ENCODE assay signal across 8 cellular contexts in genomic region chr16:88468289-88469129, GRCh38. TPM values are rescaled to one million over a fixed set of nuclear protein-coding genes. Genes with fewer than 3 reads are reported as not detected.
DNase-seq lines count a peak whose midpoint lies in the region; ATAC-seq and TF ChIP-seq lines count a peak whose summit lies in the region.

No MANE protein-coding gene starts in this region.

- no peak overlapping the region for H2AFZ ChIP-seq in PC-3 (ENCODE audit: low read length)

- ATAC-seq in left cardiac atrium, result peak; percentile 42 to 48
- ATAC-seq in PC-3, result peak; percentile 37; the same call in 1 of the 2 replicates
- no peak for ATAC-seq in HG03108 (IDR thresholded peaks at IDR 0.05; ENCODE audit: unreplicated experiment)

- H3F3A ChIP-seq in PC-3 (ENCODE audit: low read length, unreplicated experiment), result no peaks in the 10 kb centered on the region

- H3K4me1 ChIP-seq in PC-3 (ENCODE audit: insufficient read depth, low read length) (no peaks in the 10 kb centered on the region), testis (peaks cover 28% of the 10 kb centered on the region)

- H3K9me3 ChIP-seq in PC-3 (ENCODE audit: low read length), result no peaks in the 10 kb centered on the region
- H3K9me3 ChIP-seq in testis, result no peaks in the 10 kb centered on the region

- H3K4me2 ChIP-seq in PC-3 (ENCODE audit: low read length), result no peak overlapping the region

- H3K27ac ChIP-seq in PC-3 (ENCODE audit: low read length) (no peak overlapping the region), testis (no peak overlapping the region)

- H3K79me2 ChIP-seq in PC-3 (ENCODE audit: low read length), result no peaks in the 10 kb centered on the region

- no peak for TF ChIP-seq POLR2A in testis (IDR thresholded peaks at IDR 0.05)

- TF ChIP-seq CTCF in PC-3 (conservative IDR thresholded peaks at IDR 0.05; ENCODE audit: low read depth, low read length) (no peak), fibroblast of mammary gland (conservative IDR thresholded peaks at IDR 0.05; ENCODE audit: control insufficient read depth, insufficient read depth, low read depth, low read length) (no peak), testis (IDR thresholded peaks at IDR 0.05) (no peak), GM10248 (IDR thresholded peaks at IDR 0.05; ENCODE audit: control extremely low read depth, extremely low read depth, low read depth, missing control alignments) (no peak)

- H3K9me2 ChIP-seq in PC-3 (replicated peaks; ENCODE audit: low read length), result no peaks in the 10 kb centered on the region

- intact Hi-C loops in left cardiac atrium (cut with DNase I), result no loop called here
- intact Hi-C loops in cardiac septum (cut with DNase I), result no loop called here
- intact Hi-C loops in PC-3 (cut with micrococcal nuclease), result no loop called here
- intact Hi-C loops in testis (cut with DNase I; ENCODE audit: low total_unique reads), result no loop called here

- no TSS peak for BruUV-seq in PC-3 (replicated peaks; lab: Mats Ljungman, UMichigan)

- WGBS in testis, 2 donors, result 46 to 48% methylated on average over 8 to 18 of the region's 18 CpGs

- DNase-seq in left cardiac atrium (peak; percentile 59), cardiac septum (ENCODE audit: low spot score) (no peak), PC-3 (peak; percentile 36), fibroblast of mammary gland (ENCODE audit: low read depth) (peak; percentile 31), testis (peak; percentile 62), NCI-H187 (lab: John Stamatoyannopoulos, UW) (no peak), GM10248 (ENCODE audit: extremely low spot score) (no peak)

- no peaks in the 10 kb centered on the region for H3K36me3 ChIP-seq in PC-3 (ENCODE audit: low read depth, low read length)
- no peaks in the 10 kb centered on the region for H3K36me3 ChIP-seq in testis (ENCODE audit: low read depth, missing control alignments)

- POLR2A ChIA-PET in PC-3 (lab: Charles Lee; ENCODE audit: unreplicated experiment) (no interaction called here), GM10248 (lab: Yijun Ruan, JAX) (no interaction called here)

- H4K20me1 ChIP-seq in PC-3 (ENCODE audit: low read length), result no peaks in the 10 kb centered on the region

- CTCF ChIA-PET in PC-3 (lab: Charles Lee) (no interaction called here), GM10248 (lab: Yijun Ruan, JAX) (no interaction called here)

- H3K4me3 ChIP-seq in PC-3 (ENCODE audit: low read length) (no peak overlapping the region), fibroblast of mammary gland (ENCODE audit: control insufficient read depth, low read depth, low read length) (no peak overlapping the region), testis (no peak overlapping the region)

- H3K27me3 ChIP-seq in PC-3 (ENCODE audit: low read length) (no peaks in the 10 kb centered on the region), testis (no peaks in the 10 kb centered on the region)

- no peak overlapping the region for H3K9ac ChIP-seq in PC-3 (ENCODE audit: low read length)

RNA-seq across cellular contexts. Expression of gene ZFPM1, which starts 15.4 kb away (rescaled TPM):
- total RNA-seq in left cardiac atrium (10 to 100 TPM in 1 of 2 donors, 1 to 10 TPM in 1; 7.0 to 11.5 TPM), cardiac septum (9.6 TPM), PC-3 (2014; rRNA removed) (4.1 and 4.6 TPM in 2 replicates), testis (10 to 100 TPM; 23.9 to 25.1 TPM)
- polyA plus RNA-seq in testis (ENCODE audit: insufficient read depth, low read depth, low replicate concordance), result 12.8 TPM

Comparison
In these comparisons a context has a peak if more than half of its experiments do, and no peak if none do; other contexts are left out.
1. DNase-seq: peak in left cardiac atrium (single experiment), PC-3 (single experiment), fibroblast of mammary gland (single experiment) and testis (single experiment); none in cardiac septum (single experiment), NCI-H187 (0 of 2) and GM10248 (single experiment).